ENCODE assay signal across 20 cellular contexts in genomic region chr4:108004646-108005045, GRCh38.
"Had no signal": no experiment of that assay in that cellular context is flagged by ENCODE, and none has a peak within 500 bp of the region (broad histone marks: within the 10 kb centered on the region; RNA-seq: fewer than 3 reads in every experiment).

No MANE protein-coding gene starts in this region.

- ATAC-seq: left lung, lower lobe of right lung had no signal

- H3K27me3 ChIP-seq: esophagus muscularis mucosa, left lung, neutrophil had no signal

- H3K9me3 Mint-ChIP-seq: naive B cell; stimulated activated naive B cell treated with anti-CD40 and anti-IgM and Interleukin-4, amounts not matched to agents 10 μg/mL and 1 μg/mL and 100 μg/mL, for 72 hours had no signal

- H3K27me3 Mint-ChIP-seq: naive B cell; stimulated activated naive B cell treated with anti-CD40 and anti-IgM and Interleukin-4, amounts not matched to agents 10 μg/mL and 1 μg/mL and 100 μg/mL, for 72 hours; stimulated activated naive CD8-positive, alpha-beta T cell treated with anti-CD3 and anti-CD28 coated beads, Interleukin-15, amount 100 ng/mL, for 72 hours had no signal

- H3K27ac ChIP-seq: epithelial cell of prostate, esophagus muscularis mucosa, left lung, lower lobe of right lung, neutrophil, skin epidermis had no signal

- DNase-seq: effector memory CD4-positive, alpha-beta T cell; foreskin fibroblast; head of caudate nucleus; hypothalamus; islet precursor cell; left lung; lower lobe of right lung; mesenchymal stem cell; naive B cell; stimulated activated CD4-positive, alpha-beta T cell treated with anti-CD3 and anti-CD28 coated beads, Interleukin-2, amount 100 ng/mL, for 24 hours; stimulated activated CD4-positive, alpha-beta T cell treated with anti-CD3 and anti-CD28 coated beads, Interleukin-4, amount 100 ng/mL, for 4 hours; stimulated activated naive B cell treated with anti-CD40 and anti-IgM and Interleukin-4, amounts not matched to agents 10 μg/mL and 1 μg/mL and 100 μg/mL, for 72 hours; stimulated activated naive CD8-positive, alpha-beta T cell treated with anti-CD3 and anti-CD28 coated beads, Interleukin-15, amount 100 ng/mL, for 72 hours; substantia nigra; trophoblast cell had no signal

- H3K4me1 ChIP-seq: left lung had no signal

- H3K9me3 ChIP-seq: esophagus muscularis mucosa, left lung, lower lobe of right lung, neutrophil, thoracic aorta had no signal

- H3K4me3 Mint-ChIP-seq: naive B cell; stimulated activated naive B cell treated with anti-CD40 and anti-IgM and Interleukin-4, amounts not matched to agents 10 μg/mL and 1 μg/mL and 100 μg/mL, for 72 hours; stimulated activated naive CD8-positive, alpha-beta T cell treated with anti-CD3 and anti-CD28 coated beads, Interleukin-15, amount 100 ng/mL, for 72 hours had no signal

- H3K4me3 ChIP-seq: esophagus muscularis mucosa, left lung, lower lobe of right lung, skin epidermis, thoracic aorta had no signal

- H3K27ac Mint-ChIP-seq: stimulated activated naive CD8-positive, alpha-beta T cell treated with anti-CD3 and anti-CD28 coated beads, Interleukin-15, amount 100 ng/mL, for 72 hours had no signal

- H3K36me3 ChIP-seq: esophagus muscularis mucosa, left lung, lower lobe of right lung, neutrophil, thoracic aorta had no signal
